In genomic region chr10:1109795-1110673, GRCh38 we compare ENCODE assay signal across 8 cellular contexts. TPM values are rescaled to one million over a fixed set of nuclear protein-coding genes. Genes with fewer than 3 reads are reported as not detected.
A peak's percentile ranks its signal among the peaks of the same experiment; 100 is the strongest.
DNase-seq lines count a peak whose midpoint lies in the region; ATAC-seq, FAIRE-seq and TF ChIP-seq lines count a peak whose summit lies in the region.

No MANE protein-coding gene starts in this region.

- no peaks in the 10 kb centered on the region for H4K20me1 ChIP-seq in OCI-LY7 (ENCODE audit: insufficient read depth, low read length)
- H4K20me1 ChIP-seq in osteoblast (ENCODE audit: insufficient read depth, low read length) = peaks cover 25% of the 10 kb centered on the region

- H3K27me3 ChIP-seq in osteoblast (ENCODE audit: insufficient read depth, low read length) (no peaks in the 10 kb centered on the region), tibial artery (no peaks in the 10 kb centered on the region)

- no peaks in the 10 kb centered on the region for H3K9me3 ChIP-seq in OCI-LY7 (ENCODE audit: low read length)
- H3K9me3 ChIP-seq in osteoblast (ENCODE audit: low read depth, low read length) = no peaks in the 10 kb centered on the region
- no peaks in the 10 kb centered on the region for H3K9me3 ChIP-seq in tibial artery

- no peaks in the 10 kb centered on the region for H3K9me2 ChIP-seq in OCI-LY7 (ENCODE audit: insufficient read depth, low read length)

- CTCF ChIA-PET in OCI-LY7 (lab: Charles Lee; ENCODE audit: unreplicated experiment) = no interaction called here

- H3K4me3 ChIP-seq in OCI-LY7 (ENCODE audit: low read depth, low read length, poor library complexity, severe bottlenecking) = no peak overlapping the region
- no peak overlapping the region for H3K4me3 ChIP-seq in fibroblast of pulmonary artery (replicated peaks; ENCODE audit: low read depth, low read length)
- H3K4me3 ChIP-seq in osteoblast (ENCODE audit: insufficient read depth, low read length) = no peak overlapping the region
- H3K4me3 ChIP-seq in tibial artery = no peak overlapping the region

- POLR2A ChIA-PET in OCI-LY7 (lab: Charles Lee) = no interaction called here

- peak; percentile 83 for ATAC-seq in HG03097 (IDR thresholded peaks at IDR 0.05; ENCODE audit: low FRiP score, unreplicated experiment)

- H3K27ac ChIP-seq in OCI-LY7 (ENCODE audit: low read depth, low read length, poor library complexity, severe bottlenecking) (no peak overlapping the region), osteoblast (ENCODE audit: low read depth, low read length) (peak overlapping the region; percentile 30), tibial artery (no peak overlapping the region)

- TF ChIP-seq CTCF in AG09319 (IDR thresholded peaks at IDR 0.05; ENCODE audit: low read depth, low read length) = peak; percentile 45
- TF ChIP-seq CTCF in OCI-LY7 (conservative IDR thresholded peaks at IDR 0.05; ENCODE audit: low read length) = peak; percentile 72
- TF ChIP-seq CTCF in fibroblast of pulmonary artery (IDR thresholded peaks at IDR 0.05; ENCODE audit: low read length, missing control alignments) = peak; percentile 72
- peak; percentile 61 for TF ChIP-seq CTCF in osteoblast (IDR thresholded peaks at IDR 0.05; ENCODE audit: extremely low read depth, low read depth, low read length)
- peak; percentile 23 to 40 for TF ChIP-seq CTCF in tibial artery (IDR thresholded peaks at IDR 0.05)

- intact Hi-C loops in OCI-LY7 (cut with micrococcal nuclease; ENCODE audit: unreplicated experiment) = no loop called here
- intact Hi-C loops in tibial artery (cut with DNase I; ENCODE audit: low total_unique reads) = no loop called here

- peak; percentile 95 for FAIRE-seq in GM18507 (lab: Jason Lieb, UNC)

- H3K36me3 ChIP-seq in OCI-LY7 (ENCODE audit: insufficient read depth, low read length) = peaks cover 86% of the 10 kb centered on the region
- peaks cover 63% of the 10 kb centered on the region for H3K36me3 ChIP-seq in osteoblast (ENCODE audit: insufficient read depth, low read length)
- H3K36me3 ChIP-seq in tibial artery = peaks cover 54 to 98% (median 71%) of the 10 kb centered on the region in 3 donors

- no peak overlapping the region for H2AFZ ChIP-seq in OCI-LY7 (ENCODE audit: low read length)
- H2AFZ ChIP-seq in osteoblast (ENCODE audit: low read length) = no peak overlapping the region

- H3K4me2 ChIP-seq in OCI-LY7 (ENCODE audit: low read length) (no peak overlapping the region), osteoblast (ENCODE audit: insufficient read depth, low read length) (no peak overlapping the region)

- no TSS peak for BruUV-seq in OCI-LY7 (replicated peaks; lab: Mats Ljungman, UMichigan)

- H3K79me2 ChIP-seq in OCI-LY7 (ENCODE audit: insufficient read depth, low read depth, low read length) (no peaks in the 10 kb centered on the region), osteoblast (ENCODE audit: insufficient read depth, low read length) (peaks cover 26% of the 10 kb centered on the region)

- H3K4me1 ChIP-seq in OCI-LY7 (ENCODE audit: insufficient read depth, low read length, poor library complexity, severe bottlenecking) (no peaks in the 10 kb centered on the region), osteoblast (ENCODE audit: insufficient read depth, low read length) (peaks cover 3% of the 10 kb centered on the region), tibial artery (no peaks in the 10 kb centered on the region)

- DNase-seq in AG09319 (ENCODE audit: extremely low read depth, low read depth) (no peak), GM18507 (ENCODE audit: extremely low spot score, insufficient read length, low read depth) (peak; percentile 71), OCI-LY7 (ENCODE audit: low spot score) (peak; percentile 27), fibroblast of pulmonary artery (ENCODE audit: low read depth) (peak; percentile 85), osteoblast (ENCODE audit: insufficient read length, low spot score, missing footprints) (peak; percentile 98), tibial artery (no peak)
- peak; percentile 74 for DNase-seq in activated T-cell treated with anti-CD3 and anti-CD28 coated beads, Interleukin-2, amount 50 U/mL, for 1 hour

RNA-seq across cellular contexts. Expression of gene WDR37, which starts 53.8 kb away (rescaled TPM):
- total RNA-seq in OCI-LY7 (2014; rRNA removed; shearing (Covaris generic)) = 8.5 and 9.7 TPM in 2 replicates
- total RNA-seq in OCI-LY7 (2022) (18.9 and 19.9 TPM in 2 replicates), osteoblast (18.8 and 20.6 TPM in 2 replicates)

Comparison
In these comparisons a context has a peak if more than half of its experiments do, and no peak if none do; other contexts are left out.
1. DNase-seq: peak in GM18507 (single experiment), OCI-LY7 (single experiment), activated T-cell treated with anti-CD3 and anti-CD28 coated beads, Interleukin-2, amount 50 U/mL, for 1 hour (single experiment), fibroblast of pulmonary artery (single experiment) and osteoblast (single experiment); none in AG09319 (single experiment) and tibial artery (0 of 2).
2. Peak in every context shown above with its lines, with median percentiles within 50 percentile points of each other: CTCF ChIP-seq.